In the genomic region with DNA sequence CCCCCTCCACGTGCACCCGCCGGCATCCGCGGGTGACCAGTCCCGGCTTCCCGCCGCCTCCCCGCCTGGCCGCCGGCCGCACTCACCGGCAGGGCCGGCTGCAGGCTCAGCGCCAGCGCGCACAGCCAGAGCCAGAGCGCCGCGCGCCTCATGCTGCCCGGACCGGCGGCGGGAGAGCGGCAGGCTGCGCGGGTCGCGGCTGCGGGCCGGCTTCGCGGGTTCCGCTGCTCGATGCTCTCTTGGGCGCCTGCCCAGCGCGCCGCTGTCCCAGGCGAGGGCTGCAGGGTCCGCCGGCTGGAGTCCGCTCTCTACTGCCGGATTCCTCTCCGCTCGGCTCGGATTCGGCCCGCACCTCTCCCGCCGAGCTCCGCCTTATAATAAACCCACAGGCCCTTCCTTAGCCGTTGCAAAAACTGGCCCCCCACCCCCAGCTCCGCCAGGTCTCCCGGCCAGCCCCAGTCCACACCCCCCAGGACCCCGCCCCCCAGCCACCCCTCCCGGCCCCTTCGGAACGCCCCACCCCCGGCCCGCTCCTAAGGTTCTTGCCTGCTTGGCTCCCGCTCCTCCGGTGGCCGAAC, we compare ENCODE assay signal across 8 cellular contexts. TPM values are rescaled to one million over a fixed set of nuclear protein-coding genes. Genes with fewer than 3 reads are reported as not detected.
DNase-seq lines count a peak whose midpoint lies in the region; ATAC-seq, FAIRE-seq and TF ChIP-seq lines count a peak whose summit lies in the region.

Gene SDC1 (minus strand): TSS at position 415 of the 578 bp plus-strand sequence. CDS start 263 bp downstream, at position 152.

- H4K20me1 ChIP-seq in keratinocyte (ENCODE audit: control insufficient read depth, extremely low read depth, insufficient read depth, low read length) = peaks cover 11% of the 10 kb centered on the region

- no peak for FAIRE-seq in keratinocyte (lab: Jason Lieb, UNC)

- peak within 1 kb of the TSS; percentile 96 for H3K9ac ChIP-seq in keratinocyte (ENCODE audit: control insufficient read depth, extremely low read depth, insufficient read depth, low read length)

- H2AFZ ChIP-seq in keratinocyte (ENCODE audit: control insufficient read depth, low read length) = no peak within 1 kb of the TSS

- TF ChIP-seq CTCF in keratinocyte (optimal IDR thresholded peaks at IDR 0.05 in 1 of 3, IDR thresholded peaks at IDR 0.05 in 1 of 3, conservative IDR thresholded peaks at IDR 0.05 in 1 of 3; ENCODE audit: extremely low read depth in 1 of 3, insufficient read depth in 2 of 3, low read length in 3 of 3) = no peak

- dilution Hi-C loops in keratinocyte (cut with MboI; ENCODE audit: extremely low pct_ligation_motif_present, low sequenced_read_pairs) = no loop called here

- peaks cover 57% of the 10 kb centered on the region for H3K79me2 ChIP-seq in keratinocyte (ENCODE audit: control insufficient read depth, insufficient read depth, low read length)

- peaks cover 67% of the 10 kb centered on the region for H3K27me3 Mint-ChIP-seq in stimulated activated memory B cell treated with anti-CD40 and anti-IgM and Interleukin-4, amounts not matched to agents 10 μg/mL and 1 μg/mL and 100 μg/mL, for 72 hours

- no peaks in the 10 kb centered on the region for H3K36me3 Mint-ChIP-seq in stimulated activated memory B cell treated with anti-CD40 and anti-IgM and Interleukin-4, amounts not matched to agents 10 μg/mL and 1 μg/mL and 100 μg/mL, for 72 hours

- peak; percentile 33 for ATAC-seq in HG02642 (IDR thresholded peaks at IDR 0.05; ENCODE audit: poor library complexity, unreplicated experiment)
- ATAC-seq in stimulated activated memory B cell treated with anti-CD40 and anti-IgM and Interleukin-4, amounts not matched to agents 10 μg/mL and 1 μg/mL and 100 μg/mL, for 72 hours = peak; percentile 21

- H3K9me3 ChIP-seq in keratinocyte (ENCODE audit: control insufficient read depth, low read depth, low read length) = no peaks in the 10 kb centered on the region

- H3K27me3 ChIP-seq in keratinocyte (ENCODE audit: control insufficient read depth, extremely low read depth, insufficient read depth, low read length) = no peaks in the 10 kb centered on the region

- H3K36me3 ChIP-seq in keratinocyte (ENCODE audit: control insufficient read depth in 2 of 2, extremely low read depth in 1 of 2, insufficient read depth in 2 of 2, low read length in 2 of 2) = peaks cover 4 to 37% of the 10 kb centered on the region in 2 experiments

- peak within 1 kb of the TSS; percentile 96 for H3K27ac ChIP-seq in keratinocyte (ENCODE audit: control insufficient read depth, insufficient read depth, low read length)

- H3K9me3 Mint-ChIP-seq in stimulated activated memory B cell treated with anti-CD40 and anti-IgM and Interleukin-4, amounts not matched to agents 10 μg/mL and 1 μg/mL and 100 μg/mL, for 72 hours = no peaks in the 10 kb centered on the region

- DNase-seq in NCI-H510A treated with DMSO at 0.1 percent for 48 hours (lab: John Stamatoyannopoulos, UW) (peak; percentile 77), NCI-H510A (lab: John Stamatoyannopoulos, UW) (no peak), NCI-H460 (ENCODE audit: extremely low read depth, low read depth) (peak; percentile 36), T47D (ENCODE audit: low read depth in 1 of 2, low spot score in 1 of 2) (peak; percentile 57 to 64), keratinocyte (ENCODE audit: low read depth, low spot score) (no peak)
- no peak for DNase-seq in stimulated activated CD4-positive, alpha-beta T cell treated with anti-CD3 and anti-CD28 coated beads, Interleukin-4, amount 100 ng/mL, for 24 hours

- H3K9me1 ChIP-seq in keratinocyte (ENCODE audit: control insufficient read depth, extremely low read depth, insufficient read depth, low read length) = no peaks in the 10 kb centered on the region

- peak within 1 kb of the TSS; percentile 82 to 94 (median 91) for H3K4me3 ChIP-seq in keratinocyte (ENCODE audit: control insufficient read depth in 2 of 3, extremely low read depth in 1 of 3, insufficient read depth in 2 of 3, low read depth in 1 of 3, low read length in 3 of 3)

- H3K4me1 Mint-ChIP-seq in stimulated activated memory B cell treated with anti-CD40 and anti-IgM and Interleukin-4, amounts not matched to agents 10 μg/mL and 1 μg/mL and 100 μg/mL, for 72 hours = peaks cover 6% of the 10 kb centered on the region

- in situ Hi-C loops in T47D (cut with HindIII; ENCODE audit: low pct_unique_long_range_greater_than_20kb, low sequenced_read_pairs) = no loop called here

- H3K4me3 Mint-ChIP-seq in stimulated activated memory B cell treated with anti-CD40 and anti-IgM and Interleukin-4, amounts not matched to agents 10 μg/mL and 1 μg/mL and 100 μg/mL, for 72 hours = peak within 1 kb of the TSS; percentile 57

- peaks cover 40% of the 10 kb centered on the region for H3K4me1 ChIP-seq in keratinocyte (ENCODE audit: control insufficient read depth, extremely low read depth, insufficient read depth, low read length)

- no peak within 1 kb of the TSS for H3K27ac Mint-ChIP-seq in stimulated activated memory B cell treated with anti-CD40 and anti-IgM and Interleukin-4, amounts not matched to agents 10 μg/mL and 1 μg/mL and 100 μg/mL, for 72 hours

- peak within 1 kb of the TSS; percentile 100 for H3K4me2 ChIP-seq in keratinocyte (ENCODE audit: control insufficient read depth, extremely low read depth, insufficient read depth, low read depth, low read length)

RNA-seq across cellular contexts. Expression of gene SDC1, which starts in this region (rescaled TPM):
- 27.3 and 31.7 TPM in 2 replicates for total RNA-seq in NCI-H460 (2014; rRNA removed; shearing (Covaris generic))
- polyA plus RNA-seq in NCI-H460 (2014; cell fraction: nucleus; rRNA removed) = 80.3 and 84.5 TPM in 2 replicates
- 696 to 1,073 TPM (median 1,057 TPM) in 3 replicates for polyA plus RNA-seq in keratinocyte
- 577 TPM for polyA plus RNA-seq in keratinocyte (2011; ENCODE audit: low read depth)
- polyA plus RNA-seq in keratinocyte (2011; cell fraction: cytosol; rRNA removed) = 226 and 414 TPM in 2 replicates
- 1,167 and 1,399 TPM in 2 replicates for polyA plus RNA-seq in keratinocyte (2011; cell fraction: nucleus; rRNA removed)
- 758 and 1,072 TPM in 2 replicates for polyA plus RNA-seq in keratinocyte (2012; ENCODE audit: low replicate concordance)
- polyA minus RNA-seq in keratinocyte = 474 to 810 TPM (median 579 TPM) in 3 replicates
- 947 TPM for polyA minus RNA-seq in keratinocyte (2011; cell fraction: cytosol; rRNA and poly(A)+ RNA removed)
- 1,336 and 1,444 TPM in 2 replicates for polyA minus RNA-seq in keratinocyte (2011; cell fraction: nucleus; rRNA and poly(A)+ RNA removed)

Comparison
In these comparisons a context has a peak if more than half of its experiments do, and no peak if none do; other contexts are left out.
1. DNase-seq: peak in NCI-H510A treated with DMSO at 0.1 percent for 48 hours (single experiment), NCI-H460 (single experiment) and T47D (2 of 2); none in NCI-H510A (single experiment), keratinocyte (single experiment) and stimulated activated CD4-positive, alpha-beta T cell treated with anti-CD3 and anti-CD28 coated beads, Interleukin-4, amount 100 ng/mL, for 24 hours (single experiment).